ENCODE assay signal across 16 cellular contexts in the genomic region with DNA sequence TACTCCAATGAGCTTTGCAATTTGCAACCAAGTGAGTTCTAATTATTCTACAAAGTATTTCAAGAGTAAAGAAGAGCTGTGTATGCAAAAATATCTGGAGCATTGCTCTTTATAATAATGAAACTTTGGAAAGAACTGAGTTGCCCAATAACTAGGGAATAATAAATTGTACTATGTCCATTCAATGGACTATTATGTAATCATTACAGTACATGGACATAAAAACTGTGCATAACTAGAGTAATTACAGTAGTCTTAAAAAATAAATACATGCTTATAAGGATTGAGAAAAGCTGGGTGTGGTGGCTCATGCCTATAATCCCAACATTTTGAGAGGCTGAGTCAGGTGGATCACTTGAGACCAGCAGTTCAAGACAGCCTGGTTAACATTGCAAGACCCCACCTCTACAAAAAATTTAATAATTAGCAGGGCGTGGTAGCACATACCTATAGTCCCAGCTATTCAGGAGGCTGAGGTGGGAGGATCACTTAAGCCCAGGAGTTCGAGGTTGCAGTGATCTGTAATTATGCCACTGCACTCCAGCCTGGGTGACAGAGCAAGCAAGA.
"Had no signal": no experiment of that assay in that cellular context is flagged by ENCODE, and none has a peak within 500 bp of the region (broad histone marks: within the 10 kb centered on the region; RNA-seq: fewer than 3 reads in every experiment).

No MANE protein-coding gene starts in this region.

- H3K27ac Mint-ChIP-seq: activated naive CD4-positive, alpha-beta T cell treated with anti-CD3 and anti-CD28 coated beads, Interleukin-2, amount 50 U/mL, for 24 hours; activated T-cell treated with anti-CD3 and anti-CD28 coated beads, Interleukin-2, amount 50 U/mL, for 72 hours; dendritic cell treated with granulocyte-macrophage colony-stimulating factor and Interleukin-4, amounts not matched to agents 40 ng/mL and 50 ng/mL, for 4 days; stimulated activated naive B cell treated with anti-CD40 and anti-IgM and Interleukin-4, amounts not matched to agents 10 μg/mL and 1 μg/mL and 100 μg/mL, for 72 hours had no signal

- H3K27me3 ChIP-seq: adrenal gland, cardiac muscle cell, ovary, sigmoid colon, spleen had no signal

- ATAC-seq: activated T-cell treated with anti-CD3 and anti-CD28 coated beads, Interleukin-2, amount 50 U/mL, for 72 hours; naive thymus-derived CD8-positive, alpha-beta T cell; stimulated activated naive B cell treated with anti-CD40 and anti-IgM and Interleukin-4, amounts not matched to agents 10 μg/mL and 1 μg/mL and 100 μg/mL, for 72 hours had no signal

- H3K9me3 ChIP-seq: adrenal gland, ovary, sigmoid colon, spleen had no signal

- H3K4me3 ChIP-seq: adrenal gland, cardiac muscle cell, ovary, sigmoid colon, spleen had no signal

- H3K36me3 Mint-ChIP-seq: stimulated activated naive B cell treated with anti-CD40 and anti-IgM and Interleukin-4, amounts not matched to agents 10 μg/mL and 1 μg/mL and 100 μg/mL, for 72 hours had no signal

- H3K27ac ChIP-seq: adrenal gland, cardiac muscle cell, ovary, sigmoid colon, spleen, WERI-Rb-1 had no signal

- H3K4me3 Mint-ChIP-seq: activated naive CD4-positive, alpha-beta T cell treated with anti-CD3 and anti-CD28 coated beads, Interleukin-2, amount 50 U/mL, for 24 hours; activated T-cell treated with anti-CD3 and anti-CD28 coated beads, Interleukin-2, amount 50 U/mL, for 72 hours; dendritic cell treated with granulocyte-macrophage colony-stimulating factor and Interleukin-4, amounts not matched to agents 40 ng/mL and 50 ng/mL, for 4 days; naive thymus-derived CD8-positive, alpha-beta T cell; stimulated activated naive B cell treated with anti-CD40 and anti-IgM and Interleukin-4, amounts not matched to agents 10 μg/mL and 1 μg/mL and 100 μg/mL, for 72 hours had no signal

- DNase-seq: activated CD4-positive, alpha-beta T cell treated with anti-CD3 and anti-CD28 coated beads for 1 hour; activated effector memory CD4-positive, alpha-beta T cell treated with anti-CD3 and anti-CD28 coated beads, Interleukin-2, amount 50 U/mL, for 16 hours; activated T-cell treated with anti-CD3 and anti-CD28 coated beads, Interleukin-2, amount 50 U/mL, for 72 hours; adrenal gland; effector CD8-positive, alpha-beta T cell; foreskin fibroblast; naive thymus-derived CD8-positive, alpha-beta T cell; ovary; sigmoid colon; spleen; stimulated activated naive B cell treated with anti-CD40 and anti-IgM and Interleukin-4, amounts not matched to agents 10 μg/mL and 1 μg/mL and 100 μg/mL, for 72 hours; WERI-Rb-1 had no signal

- H3K27me3 Mint-ChIP-seq: activated naive CD4-positive, alpha-beta T cell treated with anti-CD3 and anti-CD28 coated beads, Interleukin-2, amount 50 U/mL, for 24 hours; dendritic cell treated with granulocyte-macrophage colony-stimulating factor and Interleukin-4, amounts not matched to agents 40 ng/mL and 50 ng/mL, for 4 days; naive thymus-derived CD8-positive, alpha-beta T cell; stimulated activated naive B cell treated with anti-CD40 and anti-IgM and Interleukin-4, amounts not matched to agents 10 μg/mL and 1 μg/mL and 100 μg/mL, for 72 hours had no signal

- H3K36me3 ChIP-seq: adrenal gland, cardiac muscle cell, ovary, WERI-Rb-1 had no signal

- H3K9me3 Mint-ChIP-seq: activated naive CD4-positive, alpha-beta T cell treated with anti-CD3 and anti-CD28 coated beads, Interleukin-2, amount 50 U/mL, for 24 hours; activated T-cell treated with anti-CD3 and anti-CD28 coated beads, Interleukin-2, amount 50 U/mL, for 72 hours; dendritic cell treated with granulocyte-macrophage colony-stimulating factor and Interleukin-4, amounts not matched to agents 40 ng/mL and 50 ng/mL, for 4 days; naive thymus-derived CD8-positive, alpha-beta T cell; stimulated activated naive B cell treated with anti-CD40 and anti-IgM and Interleukin-4, amounts not matched to agents 10 μg/mL and 1 μg/mL and 100 μg/mL, for 72 hours had no signal

- FAIRE-seq: endothelial cell of umbilical vein had no signal
